ENCODE assay signal across 22 cellular contexts in the genomic region with DNA sequence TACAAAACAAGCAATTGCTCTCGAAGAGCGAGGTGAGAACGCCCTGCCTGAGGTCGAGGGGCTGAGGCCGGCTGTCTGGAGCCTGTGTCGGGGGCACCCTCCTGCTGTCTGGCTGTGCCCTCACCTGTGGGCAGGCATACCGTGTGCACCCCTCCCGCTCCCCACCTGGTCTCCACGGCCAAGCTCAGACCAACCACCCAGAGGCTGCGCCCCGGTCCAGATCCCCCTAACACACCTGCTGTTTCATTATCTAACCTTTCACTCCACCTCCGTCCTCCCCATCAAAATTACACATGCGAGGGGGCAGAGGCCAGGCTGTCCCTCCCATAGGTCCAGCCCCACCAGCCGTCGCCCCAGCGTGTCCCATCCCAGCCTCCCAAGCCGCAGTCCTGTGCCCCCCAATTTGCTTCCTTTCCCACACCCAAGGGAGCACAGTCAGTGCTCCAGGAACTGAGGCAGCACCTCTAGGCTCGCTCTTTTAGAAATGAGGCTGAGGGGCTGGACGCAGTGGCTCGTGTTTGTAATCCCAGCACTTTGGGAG. TPM values are rescaled to one million over a fixed set of nuclear protein-coding genes. Genes with fewer than 3 reads are reported as not detected.
A peak's percentile ranks its signal among the peaks of the same experiment; 100 is the strongest.
DNase-seq lines count a peak whose midpoint lies in the region; ATAC-seq, FAIRE-seq and TF ChIP-seq lines count a peak whose summit lies in the region.
"Had no signal": no experiment of that assay in that cellular context is flagged by ENCODE, and none has a peak within 500 bp of the region (broad histone marks: within the 10 kb centered on the region; RNA-seq: fewer than 3 reads in every experiment).

No MANE protein-coding gene starts in this region.

- no peaks in the 10 kb centered on the region for H3K9me3 Mint-ChIP-seq in activated CD4-positive, alpha-beta T cell treated with anti-CD3 and anti-CD28 coated beads, Interleukin-2, amount 10 ng/mL, durations not matched to agents 7 days and 5 days
- H3K9me3 Mint-ChIP-seq: HFFc6 had no signal

- peaks cover 86% of the 10 kb centered on the region for H3K79me2 ChIP-seq in HCT116 (ENCODE audit: insufficient read depth, low read length)
- H3K79me2 ChIP-seq in H1 (ENCODE audit: control insufficient read depth in 1 of 2, insufficient read depth in 2 of 2, low read length in 2 of 2), result no peaks in the 10 kb centered on the region

- H4K20me1 ChIP-seq in HCT116 (ENCODE audit: insufficient read depth) (no peaks in the 10 kb centered on the region), H1 (replicated peaks in 1 of 2; ENCODE audit: control insufficient read depth in 1 of 2, insufficient read depth in 2 of 2, low read length in 2 of 2) (no peaks in the 10 kb centered on the region)

- H2AK5ac ChIP-seq in H1 (ENCODE audit: low read depth, low read length) (no peak overlapping the region), neuronal stem cell (ENCODE audit: low read depth, low read length) (peak overlapping the region; percentile 53)

- H3K23ac ChIP-seq in H1 (ENCODE audit: insufficient read length) (no peak overlapping the region), neuronal stem cell (ENCODE audit: low read depth, low read length, poor library complexity) (no peak overlapping the region)

- RAD21 ChIA-PET in HCT116 (lab: Charles Lee; ENCODE audit: low non-redundant PET in 1 of 2, low total read pairs in 2 of 2, uncharacterized antibody in 2 of 2, unreplicated experiment in 2 of 2), result no interaction called here

- H3K4ac ChIP-seq in H1 (replicated peaks; ENCODE audit: insufficient read length, low read depth, low read length) (no peak overlapping the region), neuronal stem cell (ENCODE audit: low read length) (no peak overlapping the region)

- H3K4me2 ChIP-seq in HCT116 (ENCODE audit: low read length) (no peak overlapping the region), H1 (ENCODE audit: insufficient read depth in 1 of 2, low read depth in 2 of 2, low read length in 2 of 2) (no peak overlapping the region), neuronal stem cell (ENCODE audit: insufficient read depth, low read length, poor library complexity, severe bottlenecking) (no peak overlapping the region)
- H3K4me2 ChIP-seq: KMS-11 had no signal

- TF ChIP-seq RAD21 in HCT116 (IDR thresholded peaks at IDR 0.05; ENCODE audit: low read depth), result no peak
- TF ChIP-seq RAD21 in H1 (IDR thresholded peaks at IDR 0.05 in 1 of 2, conservative IDR thresholded peaks at IDR 0.05 in 1 of 2; ENCODE audit: low read depth in 2 of 2, low read length in 2 of 2), result no peak

- no peak overlapping the region for H3K56ac ChIP-seq in H1 (replicated peaks; ENCODE audit: insufficient read length, low read depth, low read length)

- TF ChIP-seq POLR2A in HCT116 (IDR thresholded peaks at IDR 0.05; ENCODE audit: borderline replicate concordance, extremely low read depth, insufficient read depth, insufficient read length) (no peak), H1 (IDR thresholded peaks at IDR 0.05; ENCODE audit: control extremely low read depth in 1 of 2, low read depth in 2 of 2, low read length in 2 of 2) (no peak)

- no TSS peak for BruUV-seq in HCT116 (replicated peaks; lab: Mats Ljungman, UMichigan)

- ATAC-seq in HCT116 (no peak), HG03469 (IDR thresholded peaks at IDR 0.05; ENCODE audit: unreplicated experiment) (no peak)

- H4K91ac ChIP-seq in H1 (replicated peaks; ENCODE audit: insufficient read length, low read length), result no peak overlapping the region
- no peak overlapping the region for H4K91ac ChIP-seq in neuronal stem cell (ENCODE audit: low read depth, low read length, poor library complexity)

- H3K27me3 ChIP-seq in HCT116 (ENCODE audit: insufficient read depth, low read length), result no peaks in the 10 kb centered on the region
- H3K27me3 ChIP-seq in H1 (replicated peaks in 1 of 4; ENCODE audit: control insufficient read depth in 3 of 4, extremely low read depth in 1 of 4, insufficient read depth in 3 of 4, low read length in 3 of 4), result no peaks in the 10 kb centered on the region; a peak in 2 of 7 replicates
- H3K27me3 ChIP-seq in neuronal stem cell (ENCODE audit: control insufficient read depth in 3 of 3, insufficient read depth in 3 of 3, low read depth in 1 of 3, low read length in 3 of 3), result peaks cover 0 to 10% (median 0%) of the 10 kb centered on the region in 3 experiments

- H4K5ac ChIP-seq in H1 (ENCODE audit: insufficient read length, low read depth, low read length), result no peak overlapping the region

- H3K36me3 ChIP-seq in HCT116 (ENCODE audit: control insufficient read depth in 1 of 2, insufficient read depth in 2 of 2, low read length in 2 of 2), result peaks cover 7 to 53% of the 10 kb centered on the region in 2 experiments; a peak in 2 of 4 replicates
- H3K36me3 ChIP-seq in H1 (ENCODE audit: control insufficient read depth in 2 of 4, insufficient read depth in 4 of 4, low read length in 3 of 4), result no peaks in the 10 kb centered on the region
- H3K36me3 ChIP-seq in neuronal stem cell (replicated peaks in 1 of 2; ENCODE audit: control insufficient read depth in 2 of 2, insufficient read depth in 2 of 2, low read length in 2 of 2), result no peaks in the 10 kb centered on the region

- H3K18ac ChIP-seq in H1 (ENCODE audit: extremely low read depth, low read length) (no peak overlapping the region), neuronal stem cell (ENCODE audit: low read length) (peak overlapping the region; percentile 73)

- no peak for DNase-seq in activated CD4-positive, alpha-beta T cell treated with anti-CD3 and anti-CD28 coated beads, Interleukin-2, amount 10 ng/mL, durations not matched to agents 7 days and 5 days
- no peak for DNase-seq in activated CD4-positive, alpha-beta T cell treated with anti-CD3 and anti-CD28 coated beads for 4 hours
- DNase-seq in HCT116 (ENCODE audit: low read depth, low spot score), result no peak
- no peak for DNase-seq in H1 (ENCODE audit: low read depth in 1 of 2, low spot score in 2 of 2)
- DNase-seq in neuronal stem cell (ENCODE audit: low spot score), result no peak
- no peak for DNase-seq in SKM-1 (lab: John Stamatoyannopoulos, UW; ENCODE audit: unreplicated experiment)
- no peak for DNase-seq in SIG-M5 (lab: John Stamatoyannopoulos, UW)
- DNase-seq: COR-L47, DMS153, EL, GOT3, HFFc6, MM.1S, NCI-H1105, NCI-H187 treated with DMSO at 0.1 percent for 48 hours, NCI-H2171, NCI-H774 had no signal

- no peak overlapping the region for H3K4me3 Mint-ChIP-seq in activated CD4-positive, alpha-beta T cell treated with anti-CD3 and anti-CD28 coated beads, Interleukin-2, amount 10 ng/mL, durations not matched to agents 7 days and 5 days
- H3K4me3 Mint-ChIP-seq: HFFc6 had no signal

- no peaks in the 10 kb centered on the region for H3K36me3 Mint-ChIP-seq in activated CD4-positive, alpha-beta T cell treated with anti-CD3 and anti-CD28 coated beads, Interleukin-2, amount 10 ng/mL, durations not matched to agents 7 days and 5 days (ENCODE audit: low read depth)

- no peak for FAIRE-seq in H1 (lab: Jason Lieb, UNC)
- FAIRE-seq: RCC 7860 had no signal

- no peak overlapping the region for H2BK20ac ChIP-seq in H1 (ENCODE audit: low read length)

- H3K4me3 ChIP-seq in HCT116 (replicated peaks in 1 of 2; ENCODE audit: low read depth in 1 of 2, low read length in 2 of 2) (no peak overlapping the region), H1 (ENCODE audit: extremely low read depth in 1 of 4, insufficient read depth in 2 of 4, low read depth in 3 of 4, low read length in 4 of 4) (no peak overlapping the region), neuronal stem cell (ENCODE audit: low read length in 2 of 2) (peak overlapping the region in 1 of 2 donors; percentile 40)

- H3K27ac ChIP-seq in HCT116 (ENCODE audit: low read depth, low read length) (peak overlapping the region; percentile 47; the same call in 1 of the 2 replicates), H1 (ENCODE audit: low read depth, low read length) (no peak overlapping the region), neuronal stem cell (replicated peaks; ENCODE audit: low read length) (no peak overlapping the region)
- H3K27ac ChIP-seq: 22Rv1, C4-2B, KMS-11 had no signal

- H4K8ac ChIP-seq in H1 (ENCODE audit: extremely low read depth, insufficient read depth, low read length), result no peak overlapping the region; the same call in 1 of the 2 replicates
- H4K8ac ChIP-seq in neuronal stem cell (ENCODE audit: low read depth, low read length), result no peak overlapping the region

- H2AFZ ChIP-seq in HCT116 (ENCODE audit: low read depth, low read length, poor library complexity, severe bottlenecking), result no peak overlapping the region
- H2AFZ ChIP-seq in H1 (ENCODE audit: low read length), result no peak overlapping the region
- H2AFZ ChIP-seq in neuronal stem cell (ENCODE audit: low read length), result no peak overlapping the region

- H3K9me3 ChIP-seq in HCT116 (ENCODE audit: control insufficient read depth in 1 of 2, insufficient read depth in 1 of 2, low read depth in 1 of 2, low read length in 2 of 2) (no peaks in the 10 kb centered on the region), H1 (ENCODE audit: insufficient read depth in 2 of 2, low read depth in 1 of 2, low read length in 1 of 2) (no peaks in the 10 kb centered on the region), neuronal stem cell (replicated peaks in 1 of 2; ENCODE audit: control insufficient read depth in 2 of 2, insufficient read depth in 1 of 2, low read depth in 1 of 2, low read length in 2 of 2) (peaks cover 0 to 1% of the 10 kb centered on the region in 2 donors)

- POLR2A ChIA-PET in activated CD4-positive, alpha-beta T cell treated with anti-CD3 and anti-CD28 coated beads, Interleukin-2, amount 10 ng/mL, durations not matched to agents 7 days and 5 days (lab: Charles Lee), result no interaction called here
- POLR2A ChIA-PET in HCT116 (lab: Charles Lee) (no interaction called here), H1 (lab: Charles Lee; ENCODE audit: partially characterized antibody) (no interaction called here)

- peak overlapping the region; percentile 85 for H3K27ac Mint-ChIP-seq in activated CD4-positive, alpha-beta T cell treated with anti-CD3 and anti-CD28 coated beads, Interleukin-2, amount 10 ng/mL, durations not matched to agents 7 days and 5 days
- H3K27ac Mint-ChIP-seq: HFFc6 had no signal

- TF ChIP-seq EP300 in H1 (IDR thresholded peaks at IDR 0.05; ENCODE audit: borderline replicate concordance in 1 of 2, low read depth in 2 of 2, low read length in 2 of 2), result no peak

- no peak overlapping the region for H3K14ac ChIP-seq in H1 (ENCODE audit: insufficient read length)
- no peak overlapping the region for H3K14ac ChIP-seq in neuronal stem cell (ENCODE audit: low read length)

- H2BK15ac ChIP-seq in H1 (ENCODE audit: low read length) (no peak overlapping the region), neuronal stem cell (ENCODE audit: low read length) (peak overlapping the region; percentile 90)

- peaks cover 39% of the 10 kb centered on the region for H3K4me1 Mint-ChIP-seq in activated CD4-positive, alpha-beta T cell treated with anti-CD3 and anti-CD28 coated beads, Interleukin-2, amount 10 ng/mL, durations not matched to agents 7 days and 5 days

- CTCF ChIA-PET in activated CD4-positive, alpha-beta T cell treated with anti-CD3 and anti-CD28 coated beads, Interleukin-2, amount 10 ng/mL, durations not matched to agents 7 days and 5 days (lab: Charles Lee), result no interaction called here
- CTCF ChIA-PET in HCT116 (lab: Charles Lee) (no interaction called here), H1 (lab: Charles Lee; ENCODE audit: partially characterized antibody) (interaction anchor here (0.8 to 1.7 kb wide), 3 partner anchors 35 to 48 kb away, joined by 3 to 6 read pairs (median 4); a partner anchor contains a TSS)

- H2BK5ac ChIP-seq in H1 (ENCODE audit: low read depth, low read length) (no peak overlapping the region), neuronal stem cell (ENCODE audit: low read length) (no peak overlapping the region)

- H3K9ac ChIP-seq in HCT116 (ENCODE audit: low read length) (no peak overlapping the region), H1 (replicated peaks in 1 of 4; ENCODE audit: extremely low read depth in 1 of 4, low read depth in 3 of 4, low read length in 3 of 4) (no peak overlapping the region), neuronal stem cell (ENCODE audit: low read depth, low read length, poor library complexity) (no peak overlapping the region)
- H3K9ac ChIP-seq: KMS-11 had no signal

- TF ChIP-seq CTCF in HCT116 (IDR thresholded peaks at IDR 0.05 in 2 of 3, conservative IDR thresholded peaks at IDR 0.05 in 1 of 3; ENCODE audit: borderline replicate concordance in 1 of 3, insufficient read depth in 1 of 3, low read depth in 2 of 3, low read length in 2 of 3) (no peak), H1 (IDR thresholded peaks at IDR 0.05; ENCODE audit: control extremely low read depth in 1 of 3, insufficient read depth in 1 of 3, low read depth in 1 of 3, low read length in 3 of 3) (no peak)

- H3K4me1 ChIP-seq in HCT116 (ENCODE audit: control insufficient read depth in 1 of 2, insufficient read depth in 2 of 2, low read length in 2 of 2) (peaks cover 34 to 70% of the 10 kb centered on the region in 2 experiments), H1 (replicated peaks in 1 of 4; ENCODE audit: control insufficient read depth in 3 of 4, insufficient read depth in 4 of 4, low read length in 3 of 4) (peaks cover 0 to 11% (median 5%) of the 10 kb centered on the region in 4 experiments; a peak in 5 of 7 replicates), neuronal stem cell (ENCODE audit: control insufficient read depth in 2 of 2, insufficient read depth in 1 of 2, low read depth in 1 of 2, low read length in 2 of 2) (peaks cover 11 to 17% of the 10 kb centered on the region in 2 donors)

- H2BK12ac ChIP-seq in H1 (ENCODE audit: low read depth, low read length), result 0 out of 2 replicates have a peak overlapping the region, but pooled peaks have one; percentile 9
- H2BK12ac ChIP-seq in neuronal stem cell (ENCODE audit: low read length), result no peak overlapping the region

- no peaks in the 10 kb centered on the region for H3K23me2 ChIP-seq in H1 (ENCODE audit: low read depth, low read length)

- H3K9me2 ChIP-seq in HCT116 (ENCODE audit: insufficient read depth), result no peaks in the 10 kb centered on the region

- H3K79me1 ChIP-seq in H1 (ENCODE audit: low read depth, low read length) (no peaks in the 10 kb centered on the region), neuronal stem cell (ENCODE audit: low read depth, low read length) (peaks cover 3% of the 10 kb centered on the region)

- intact Hi-C loops in HCT116 (cut with micrococcal nuclease), result no loop called here

- H3K27me3 Mint-ChIP-seq in activated CD4-positive, alpha-beta T cell treated with anti-CD3 and anti-CD28 coated beads, Interleukin-2, amount 10 ng/mL, durations not matched to agents 7 days and 5 days, result peaks cover 16% of the 10 kb centered on the region

- H2BK120ac ChIP-seq in H1 (replicated peaks; ENCODE audit: low read depth, low read length) (no peak overlapping the region), neuronal stem cell (ENCODE audit: low read depth, low read length) (no peak overlapping the region)

- WGBS in H1 (ENCODE audit: extremely low coverage in 1 of 2, insufficient coverage in 1 of 2, insufficient read length in 1 of 2, insufficient replicate concordance in 2 of 2, low coverage in 1 of 2, low lambda C conversion rate in 2 of 2, missing lambda C conversion rate in 1 of 2), 2 experiments, result 86% methylated on average over 20 of the region's 20 CpGs; no CpG with 5 or more reads in 1 of the 2 experiments
- 100% methylated on average over 1 of the region's 20 CpGs; no CpG with 5 or more reads in 1 of the 2 donors for WGBS in neuronal stem cell (ENCODE audit: extremely low coverage in 2 of 2, insufficient read length in 2 of 2, insufficient replicate concordance in 1 of 2), 2 donors

RNA-seq across cellular contexts. Expression of a gene that starts 35.2 kb away (rescaled TPM):
- total RNA-seq in activated CD4-positive, alpha-beta T cell treated with anti-CD3 and anti-CD28 coated beads, Interleukin-2, amount 10 ng/mL, durations not matched to agents 7 days and 5 days, result 1 to 10 TPM in 1 of 2 experiments, under 1 TPM in 1; 0.94 to 1.5 TPM
- total RNA-seq in HCT116 (2021; ENCODE audit: unreplicated experiment), result 187 TPM
- polyA plus RNA-seq in HCT116 (2012), result 139 and 172 TPM in 2 replicates
- total RNA-seq in H1 (2021; fragmentation: NEBNext Ultra II Directional; extraction: Animal tissue kit (Norgen Biotek cat#: 25700)), result 0.75 and 0.89 TPM in 2 replicates
- polyA plus RNA-seq in H1 (2011; rRNA removed), result 0.53 and 0.97 TPM in 2 replicates
- polyA plus RNA-seq in H1 (2011; cell fraction: cytosol; rRNA removed), result 0.32 TPM
- 0.53 TPM for polyA plus RNA-seq in H1 (2011; cell fraction: nucleus; rRNA removed)
- polyA plus RNA-seq in H1 (2012, experiment 1 of 2), result 0.15 to 0.68 TPM (median 0.34 TPM) in 4 replicates
- polyA plus RNA-seq in H1 (2012, experiment 2 of 2), result 0.43 TPM
- polyA plus RNA-seq in H1 (2013, experiment 1 of 2), result 0.77 TPM
- polyA plus RNA-seq in H1 (2013, experiment 2 of 2), result 0.87 TPM
- 0.19 and 0.24 TPM in 2 replicates for polyA minus RNA-seq in H1 (2011; rRNA and poly(A)+ RNA removed)
- polyA minus RNA-seq in H1 (2011; cell fraction: cytosol; rRNA and poly(A)+ RNA removed), result not detected
- 0.20 TPM for polyA minus RNA-seq in H1 (2011; cell fraction: nucleus; rRNA and poly(A)+ RNA removed)
- polyA plus RNA-seq in neuronal stem cell (2013, experiment 1 of 2), result 0.28 TPM
- polyA plus RNA-seq in neuronal stem cell (2013, experiment 2 of 2), result 0.21 TPM

RNA-seq across cellular contexts. Expression of a gene that starts 52.4 kb away (rescaled TPM):
- 10 to 100 TPM; 14.4 to 14.5 TPM for total RNA-seq in activated CD4-positive, alpha-beta T cell treated with anti-CD3 and anti-CD28 coated beads, Interleukin-2, amount 10 ng/mL, durations not matched to agents 7 days and 5 days
- 33.8 TPM for total RNA-seq in HCT116 (2021; ENCODE audit: unreplicated experiment)
- 28.7 and 30.0 TPM in 2 replicates for polyA plus RNA-seq in HCT116 (2012)
- 16.8 and 18.7 TPM in 2 replicates for total RNA-seq in H1 (2021; fragmentation: NEBNext Ultra II Directional; extraction: Animal tissue kit (Norgen Biotek cat#: 25700))
- polyA plus RNA-seq in H1 (2011; rRNA removed), result 15.0 and 16.7 TPM in 2 replicates
- 16.9 TPM for polyA plus RNA-seq in H1 (2011; cell fraction: cytosol; rRNA removed)
- polyA plus RNA-seq in H1 (2011; cell fraction: nucleus; rRNA removed), result 15.2 TPM
- 12.4 to 15.8 TPM (median 14.1 TPM) in 4 replicates for polyA plus RNA-seq in H1 (2012, experiment 1 of 2)
- polyA plus RNA-seq in H1 (2012, experiment 2 of 2), result 12.8 TPM
- polyA plus RNA-seq in H1 (2013, experiment 1 of 2), result 12.5 TPM
- polyA plus RNA-seq in H1 (2013, experiment 2 of 2), result 13.0 TPM
- polyA minus RNA-seq in H1 (2011; rRNA and poly(A)+ RNA removed), result 9.2 and 10.4 TPM in 2 replicates
- polyA minus RNA-seq in H1 (2011; cell fraction: cytosol; rRNA and poly(A)+ RNA removed), result 7.4 TPM
- 9.5 TPM for polyA minus RNA-seq in H1 (2011; cell fraction: nucleus; rRNA and poly(A)+ RNA removed)
- polyA plus RNA-seq in neuronal stem cell (2013, experiment 1 of 2), result 15.5 TPM
- 15.6 TPM for polyA plus RNA-seq in neuronal stem cell (2013, experiment 2 of 2)

Comparison
In these comparisons a context has a peak if more than half of its experiments do, and no peak if none do; other contexts are left out.
1. RNA of a gene that starts 35.2 kb away (total RNA-seq): 187 TPM in HCT116 (single experiment); 0.94 to 1.5 TPM in activated CD4-positive, alpha-beta T cell treated with anti-CD3 and anti-CD28 coated beads, Interleukin-2, amount 10 ng/mL, durations not matched to agents 7 days and 5 days and 0.75 to 0.89 TPM in H1; every median in the first group is over 10 times any median in the second.